Comparison of ENCODE assay signal across 20 cellular contexts in genomic region chr1:150386546-150387080, GRCh38. TPM values are rescaled to one million over a fixed set of nuclear protein-coding genes. Genes with fewer than 3 reads are reported as not detected.
A peak's percentile ranks its signal among the peaks of the same experiment; 100 is the strongest.
DNase-seq lines count a peak whose midpoint lies in the region; ATAC-seq, FAIRE-seq and TF ChIP-seq lines count a peak whose summit lies in the region.
"Had no signal": no experiment of that assay in that cellular context is flagged by ENCODE, and none has a peak within 500 bp of the region (broad histone marks: within the 10 kb centered on the region; RNA-seq: fewer than 3 reads in every experiment).

No MANE protein-coding gene starts in this region.

- H3K4me3 ChIP-seq in cardiac muscle cell (no peak overlapping the region), hepatocyte (no peak overlapping the region)
- H3K4me3 ChIP-seq: ovary, testis had no signal

- H3K27me3 ChIP-seq in cardiac muscle cell: no peaks in the 10 kb centered on the region
- no peaks in the 10 kb centered on the region for H3K27me3 ChIP-seq in hepatocyte
- H3K27me3 ChIP-seq: ovary, testis had no signal

- WGBS in hepatocyte (ENCODE audit: low lambda C conversion rate, missing lambda C conversion rate): 68% methylated on average over 1 of the region's 1 CpG

- H3K9me3 ChIP-seq in cardiac muscle cell (ENCODE audit: low read depth) (no peaks in the 10 kb centered on the region), hepatocyte (ENCODE audit: low read depth) (no peaks in the 10 kb centered on the region)
- H3K9me3 ChIP-seq: ovary, testis had no signal

- H3K79me2 ChIP-seq in hepatocyte: peaks cover 92% of the 10 kb centered on the region

- intact Hi-C loops in left cardiac atrium (cut with DNase I): no loop called here

- ATAC-seq in left cardiac atrium (no peak), HG03432 (IDR thresholded peaks at IDR 0.05; ENCODE audit: unreplicated experiment) (no peak)
- ATAC-seq: left ventricle myocardium superior; sciatic nerve; stimulated activated memory B cell treated with anti-CD40 and anti-IgM and Interleukin-4, amounts not matched to agents 10 μg/mL and 1 μg/mL and 100 μg/mL, for 72 hours had no signal

- H3K9me2 ChIP-seq in hepatocyte (replicated peaks; ENCODE audit: insufficient read depth): no peaks in the 10 kb centered on the region

- peak overlapping the region; percentile 9 for H3K4me2 ChIP-seq in hepatocyte

- FAIRE-seq in GM12892 (lab: Jason Lieb, UNC): no peak
- FAIRE-seq: colon had no signal

- H4K20me1 ChIP-seq in hepatocyte (ENCODE audit: insufficient read depth, poor library complexity, severe bottlenecking): peaks cover 35% of the 10 kb centered on the region

- H3K4me1 ChIP-seq in cardiac muscle cell (ENCODE audit: low read depth) (peaks cover 22% of the 10 kb centered on the region), hepatocyte (ENCODE audit: insufficient read depth) (peaks cover 19% of the 10 kb centered on the region)

- DNase-seq in cardiac muscle cell (ENCODE audit: low read depth in 1 of 2, low spot score in 1 of 2) (no peak), left cardiac atrium (no peak), NCI-H2227 treated with DMSO at 0.1 percent for 48 hours (lab: John Stamatoyannopoulos, UW) (peak; percentile 20), hepatocyte (ENCODE audit: low spot score) (no peak), GM12892 (ENCODE audit: insufficient read length) (no peak), ureter (ENCODE audit: low spot score) (no peak)
- DNase-seq: activated CD4-positive, alpha-beta T cell treated with anti-CD3 and anti-CD28 coated beads, Interleukin-2, amount 50 U/mL, for 48 hours; activated naive CD8-positive, alpha-beta T cell treated with anti-CD3 and anti-CD28 coated beads for 36 hours; activated T-cell treated with anti-CD3 and anti-CD28 coated beads, Interleukin-2, amount 50 U/mL, for 24 hours; CD8-positive, alpha-beta memory T cell; head of caudate nucleus; left ventricle myocardium superior; ovary; SHP77 treated with DMSO at 0.1 percent for 48 hours; testis had no signal

- H2AFZ ChIP-seq in hepatocyte: no peak overlapping the region

- no peak for TF ChIP-seq CTCF in cardiac muscle cell (IDR thresholded peaks at IDR 0.05; ENCODE audit: low read depth, low read length)
- no peak for TF ChIP-seq CTCF in hepatocyte (IDR thresholded peaks at IDR 0.05; ENCODE audit: poor library complexity)

- H3K27ac ChIP-seq in cardiac muscle cell (peak overlapping the region; percentile 69), hepatocyte (peak overlapping the region; percentile 75)
- H3K27ac ChIP-seq: ovary, testis, VCaP had no signal

- H3K36me3 ChIP-seq in cardiac muscle cell (no peaks in the 10 kb centered on the region), hepatocyte (replicated peaks; ENCODE audit: insufficient read depth, low read depth) (no peaks in the 10 kb centered on the region)
- H3K36me3 ChIP-seq: ovary had no signal

- no peak for TF ChIP-seq POLR2A in GM12892 (IDR thresholded peaks at IDR 0.05; ENCODE audit: low read depth, low read length)

RNA-seq across cellular contexts. Expression of gene RPRD2, which starts 22.7 kb away (rescaled TPM):
- total RNA-seq in cardiac muscle cell: 17.3 and 24.1 TPM in 2 replicates
- 34.8 and 36.1 TPM in 2 replicates for polyA plus RNA-seq in cardiac muscle cell
- 10 to 100 TPM; 22.5 to 24.3 TPM for total RNA-seq in left cardiac atrium
- total RNA-seq in hepatocyte: 14.0 and 16.5 TPM in 2 replicates
- polyA plus RNA-seq in hepatocyte: 15.7 and 18.8 TPM in 2 replicates
- 9.0 TPM for polyA plus RNA-seq in GM12892 (2012; ENCODE audit: missing spikeins)
- total RNA-seq in ureter: 44.7 TPM
